In the genomic region with DNA sequence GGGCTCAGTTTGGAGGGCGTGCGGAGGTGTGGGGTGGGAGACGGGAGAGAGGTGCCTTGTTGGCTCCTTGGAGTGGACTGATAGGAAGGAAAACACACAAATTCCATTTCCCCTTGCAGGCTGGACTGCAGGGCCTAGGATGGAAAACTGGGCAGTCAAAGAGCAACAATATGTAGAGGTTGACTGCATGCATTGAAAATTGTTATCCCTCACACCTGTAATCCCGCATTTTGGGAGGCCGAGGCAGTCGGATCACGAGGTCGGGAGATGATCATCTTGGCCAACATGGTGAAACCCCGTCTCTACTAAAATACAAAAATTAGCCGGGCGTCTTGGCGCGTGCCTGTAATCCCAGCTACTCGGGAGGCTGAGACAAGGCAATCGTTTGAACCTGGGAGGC, we compare ENCODE assay signal across 16 cellular contexts.
DNase-seq lines count a peak whose midpoint lies in the region; ATAC-seq and TF ChIP-seq lines count a peak whose summit lies in the region.
"Had no signal": no experiment of that assay in that cellular context is flagged by ENCODE, and none has a peak within 500 bp of the region (broad histone marks: within the 10 kb centered on the region; RNA-seq: fewer than 3 reads in every experiment).

No MANE protein-coding gene starts in this region.

- peaks cover 86% of the 10 kb centered on the region for H3K27me3 ChIP-seq in HUES64 (ENCODE audit: insufficient read depth, low read length)

- ATAC-seq in GM19467 (IDR thresholded peaks at IDR 0.05; ENCODE audit: unreplicated experiment): no peak
- ATAC-seq: HCT116 had no signal

- H3K27me3 Mint-ChIP-seq in endothelial cell (ENCODE audit: unreplicated experiment): peaks cover 10% of the 10 kb centered on the region
- H3K27me3 Mint-ChIP-seq in mesothelial cell of epicardium (ENCODE audit: low read depth): peaks cover 86% of the 10 kb centered on the region

- WGBS in HUES64: 58% methylated on average over 15 of the region's 15 CpGs

- H3K9me3 ChIP-seq in HUES64 (ENCODE audit: insufficient read depth, low read depth, low read length) (no peaks in the 10 kb centered on the region), iPS-18c (ENCODE audit: control insufficient read depth, insufficient read depth, low read length) (no peaks in the 10 kb centered on the region)
- H3K9me3 ChIP-seq: Caco-2 had no signal

- no peak for DNase-seq in endothelial cell (ENCODE audit: low spot score)
- no peak for DNase-seq in KG1 (lab: John Stamatoyannopoulos, UW)
- no peak for DNase-seq in stimulated activated CD4-positive, alpha-beta T cell treated with anti-CD3 and anti-CD28 coated beads, Interleukin-4, amount 100 ng/mL, for 4 hours
- DNase-seq in mesothelial cell of epicardium (ENCODE audit: low spot score in 2 of 2, unreplicated experiment in 2 of 2): no peak
- DNase-seq: ACHN; Caco-2; CD4-positive, CD25-positive, alpha-beta regulatory T cell; DMS153; NCI-H1048; NCI-H2081 treated with DMSO at 0.1 percent for 48 hours; NCI-H510A; NCI-H774 had no signal

- no peak for TF ChIP-seq CTCF in endothelial cell (IDR thresholded peaks at IDR 0.05; ENCODE audit: unreplicated experiment)
- no peak for TF ChIP-seq CTCF in mesothelial cell of epicardium (IDR thresholded peaks at IDR 0.05; ENCODE audit: unreplicated experiment)

- H3K36me3 ChIP-seq in HUES64 (ENCODE audit: insufficient read depth, low read length): no peaks in the 10 kb centered on the region

- H3K9ac ChIP-seq in HUES64 (ENCODE audit: low read depth, low read length): no peak overlapping the region

- peaks cover 18% of the 10 kb centered on the region for H3K4me1 Mint-ChIP-seq in endothelial cell (ENCODE audit: unreplicated experiment)
- peaks cover 8% of the 10 kb centered on the region for H3K4me1 Mint-ChIP-seq in mesothelial cell of epicardium

- H3K27ac ChIP-seq in HUES64 (ENCODE audit: low read depth, low read length): no peak overlapping the region

- H3K4me3 ChIP-seq in HUES64 (ENCODE audit: low read length) (peak overlapping the region; percentile 73), iPS-18c (ENCODE audit: insufficient read depth, low read depth, low read length) (peak overlapping the region; percentile 46; the same call in 1 of the 2 replicates)

- H3K4me3 Mint-ChIP-seq in endothelial cell (ENCODE audit: unreplicated experiment) (peak overlapping the region; percentile 17), mesothelial cell of epicardium (no peak overlapping the region)

- H3K27ac Mint-ChIP-seq in endothelial cell (ENCODE audit: unreplicated experiment) (no peak overlapping the region), mesothelial cell of epicardium (no peak overlapping the region)
- H3K27ac Mint-ChIP-seq: CD4-positive, CD25-positive, alpha-beta regulatory T cell had no signal

- H3K36me3 Mint-ChIP-seq in endothelial cell (ENCODE audit: low read depth, unreplicated experiment) (no peaks in the 10 kb centered on the region), mesothelial cell of epicardium (no peaks in the 10 kb centered on the region)
- H3K36me3 Mint-ChIP-seq: CD4-positive, CD25-positive, alpha-beta regulatory T cell had no signal

- no peaks in the 10 kb centered on the region for H3K9me3 Mint-ChIP-seq in endothelial cell (ENCODE audit: unreplicated experiment)
- no peaks in the 10 kb centered on the region for H3K9me3 Mint-ChIP-seq in mesothelial cell of epicardium
- H3K9me3 Mint-ChIP-seq: CD4-positive, CD25-positive, alpha-beta regulatory T cell had no signal

- H3K4me1 ChIP-seq in HUES64 (ENCODE audit: insufficient read depth, low read length): peaks cover 15% of the 10 kb centered on the region; the same call in 1 of the 2 replicates
- H3K4me1 ChIP-seq: Caco-2 had no signal
